Comparison of ENCODE assay signal across 29 cellular contexts in the genomic region with DNA sequence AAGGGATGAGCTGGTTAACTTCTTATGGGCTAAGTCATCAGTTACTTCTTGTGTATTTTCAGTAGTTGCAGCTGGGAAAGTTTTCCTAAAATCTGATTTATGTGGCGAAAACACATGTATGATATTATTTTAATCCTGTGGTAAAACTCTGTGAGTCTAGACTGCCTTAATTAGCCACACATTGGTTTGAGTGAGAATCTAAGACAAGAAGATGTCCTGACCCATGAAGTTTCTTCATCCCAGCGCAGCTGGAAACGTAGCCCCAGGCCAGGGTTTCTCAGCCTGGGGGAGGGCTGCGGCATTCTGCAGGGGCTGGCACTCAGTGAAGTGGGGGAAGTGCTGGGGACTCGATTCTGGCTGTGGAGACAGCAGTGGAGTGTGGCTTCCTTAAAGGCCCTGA. TPM values are rescaled to one million over a fixed set of nuclear protein-coding genes. Genes with fewer than 3 reads are reported as not detected.
"Had no signal": no experiment of that assay in that cellular context is flagged by ENCODE, and none has a peak within 500 bp of the region (broad histone marks: within the 10 kb centered on the region; RNA-seq: fewer than 3 reads in every experiment).

No MANE protein-coding gene starts in this region.

- ATAC-seq: activated CD4-positive, CD25-positive, alpha-beta regulatory T cell treated with anti-CD3 and anti-CD28 coated beads, Interleukin-2, amount 50 U/mL, for 24 hours; activated CD8-positive, alpha-beta T cell treated with anti-CD3 and anti-CD28 coated beads for 36 hours; activated T-cell treated with anti-CD3 and anti-CD28 coated beads, Interleukin-2, amount 50 U/mL, for 4 hours; activated T-helper 17 cell treated with anti-CD3 and anti-CD28 coated beads, Interleukin-2, amount 50 U/mL, for 72 hours; effector memory CD8-positive, alpha-beta T cell; gastroesophageal sphincter; heart right ventricle; T-helper 17 cell had no signal

- H3K9me3 ChIP-seq: esophagus muscularis mucosa, gastroesophageal sphincter, heart right ventricle had no signal

- H3K27ac ChIP-seq: brain microvascular endothelial cell, esophagus muscularis mucosa, gastroesophageal sphincter, heart right ventricle, WERI-Rb-1 had no signal

- H3K27me3 ChIP-seq: brain microvascular endothelial cell, esophagus muscularis mucosa, gastroesophageal sphincter, heart right ventricle had no signal

- DNase-seq: activated B cell treated with CpG ODN at 0.5 μM for 24 hours; activated CD4-positive, alpha-beta T cell treated with anti-CD3 and anti-CD28 coated beads for 48 hours; activated CD4-positive, alpha-beta T cell treated with anti-CD3 and anti-CD28 coated beads, Interleukin-2, amount 50 U/mL, for 1 hour; activated CD4-positive, alpha-beta T cell treated with anti-CD3 and anti-CD28 coated beads, Interleukin-2, amount 50 U/mL, for 48 hours; activated CD8-positive, alpha-beta memory T cell treated with anti-CD3 and anti-CD28 coated beads for 24 hours; activated CD8-positive, alpha-beta T cell treated with anti-CD3 and anti-CD28 coated beads for 36 hours; activated effector memory CD4-positive, alpha-beta T cell treated with Interleukin-2 at 50 U/mL for 16 hours; activated gamma-delta T cell treated with Interleukin-2 at 50 U/mL for 16 hours; activated naive CD4-positive, alpha-beta T cell treated with anti-CD3 and anti-CD28 coated beads, Interleukin-2, amount 50 U/mL, for 16 hours; activated naive CD4-positive, alpha-beta T cell treated with Interleukin-2 at 50 U/mL for 16 hours; activated T-cell treated with anti-CD3 and anti-CD28 coated beads, Interleukin-2, amount 50 U/mL, for 4 hours; amniotic stem cell; anterior cingulate cortex; brain microvascular endothelial cell; cortex of kidney; dermis blood vessel endothelial cell; effector CD4-positive, alpha-beta T cell; effector memory CD8-positive, alpha-beta T cell; erythroblast; foreskin melanocyte; heart right ventricle; T-helper 17 cell; T1000; WERI-Rb-1 had no signal

- H3K4me3 ChIP-seq: esophagus muscularis mucosa, gastroesophageal sphincter, heart right ventricle had no signal

- H3K36me3 ChIP-seq: WERI-Rb-1 had no signal

- H3K4me1 ChIP-seq: esophagus muscularis mucosa, gastroesophageal sphincter had no signal

RNA-seq across cellular contexts. Expression of gene INHBB, which starts 44.6 kb away (rescaled TPM):
- total RNA-seq: activated B cell treated with CpG ODN at 0.5 μM for 24 hours; activated CD8-positive, alpha-beta T cell treated with anti-CD3 and anti-CD28 coated beads for 36 hours; activated T-helper 17 cell treated with anti-CD3 and anti-CD28 coated beads, Interleukin-2, amount 50 U/mL, for 72 hours; fibroblast of lung; T-helper 17 cell had no signal
